ENCODE assay signal across 1 cellular context in genomic region chr4:83503974-83504373, GRCh38.
TF ChIP-seq lines count a peak whose summit lies in the region.

No MANE protein-coding gene starts in this region.

TF ChIP-seq in GM12878, 131 proteins besides CTCF, POLR2A, EP300 and RAD21:
- TF ChIP-seq TCF7 (IDR thresholded peaks at IDR 0.05; ENCODE audit: borderline replicate concordance) = no peak
- TF ChIP-seq BCLAF1 (IDR thresholded peaks at IDR 0.05) = no peak
- TF ChIP-seq HCFC1 (IDR thresholded peaks at IDR 0.05; ENCODE audit: low read length) = no peak
- no peak for TF ChIP-seq CEBPZ (IDR thresholded peaks at IDR 0.05; ENCODE audit: low read depth, low read length)
- no peak for TF ChIP-seq IRF5 (IDR thresholded peaks at IDR 0.05; ENCODE audit: borderline replicate concordance)
- no peak for TF ChIP-seq TBL1XR1 (IDR thresholded peaks at IDR 0.05; ENCODE audit: low read depth, low read length)
- TF ChIP-seq BRCA1 (IDR thresholded peaks at IDR 0.05; ENCODE audit: low read depth, low read length) = no peak
